In the genomic region with DNA sequence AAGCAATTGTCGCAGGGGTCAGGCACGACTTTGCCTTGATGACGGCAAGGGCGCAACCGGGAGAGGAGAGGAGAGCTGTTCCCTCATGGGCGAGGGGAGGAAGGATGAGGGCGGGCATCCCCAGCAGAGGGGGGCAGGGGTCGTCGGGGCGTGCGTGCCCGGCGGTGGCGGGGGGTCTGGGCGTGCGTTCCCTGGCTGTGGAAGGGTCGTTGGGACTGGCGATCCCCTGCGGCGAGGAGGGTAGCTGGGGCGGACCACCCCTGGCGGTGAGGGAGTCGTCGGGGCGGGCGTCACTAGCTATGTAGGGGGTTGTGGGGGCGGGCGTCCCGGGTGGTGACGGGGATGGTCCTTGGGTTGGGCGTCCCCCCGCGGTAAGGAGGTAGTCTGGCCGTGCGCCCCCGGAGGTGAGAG, we compare ENCODE assay signal across 10 cellular contexts. TPM values are rescaled to one million over a fixed set of nuclear protein-coding genes. Genes with fewer than 3 reads are reported as not detected.
DNase-seq lines count a peak whose midpoint lies in the region; ATAC-seq, FAIRE-seq and TF ChIP-seq lines count a peak whose summit lies in the region.
"Had no signal": no experiment of that assay in that cellular context is flagged by ENCODE, and none has a peak within 500 bp of the region (broad histone marks: within the 10 kb centered on the region; RNA-seq: fewer than 3 reads in every experiment).

No MANE protein-coding gene starts in this region.

- no peak overlapping the region for H2AFZ ChIP-seq in GM23248

- no peaks in the 10 kb centered on the region for H3K79me2 ChIP-seq in GM23248 (ENCODE audit: insufficient read depth)

- H3K9me3 ChIP-seq in A549: no peaks in the 10 kb centered on the region
- H3K9me3 ChIP-seq in GM23248 (ENCODE audit: low read depth): no peaks in the 10 kb centered on the region
- H3K9me3 ChIP-seq: adrenal gland had no signal

- ATAC-seq in A549: no peak
- no peak for ATAC-seq in activated naive CD8-positive, alpha-beta T cell treated with anti-CD3 and anti-CD28 coated beads, Interleukin-2, amount 10 ng/mL, durations not matched to agents 7 days and 5 days (ENCODE audit: low read depth)
- ATAC-seq in naive B cell (ENCODE audit: low read depth in 2 of 2): no peak

- in situ Hi-C loops in GM23248 (cut with MboI): no loop called here

- H3K4me1 Mint-ChIP-seq in activated naive CD8-positive, alpha-beta T cell treated with anti-CD3 and anti-CD28 coated beads, Interleukin-2, amount 10 ng/mL, durations not matched to agents 7 days and 5 days: peaks cover 19% of the 10 kb centered on the region
- peaks cover 44 to 56% (median 50%) of the 10 kb centered on the region in 3 donors for H3K4me1 Mint-ChIP-seq in naive B cell

- CTCF ChIA-PET in A549 (lab: Yijun Ruan, JAX): interaction anchor here (1.2 kb wide), 1 partner anchor 58 kb away, joined by 3 read pairs; no protein-coding TSS in a partner anchor

- H3K27me3 ChIP-seq in GM23248 (replicated peaks; ENCODE audit: insufficient read depth) (peaks cover 44% of the 10 kb centered on the region), dorsolateral prefrontal cortex (peaks cover 0 to 86% (median 70%) of the 10 kb centered on the region in 45 donors)

- peaks cover 6% of the 10 kb centered on the region for H3K36me3 Mint-ChIP-seq in activated naive CD8-positive, alpha-beta T cell treated with anti-CD3 and anti-CD28 coated beads, Interleukin-2, amount 10 ng/mL, durations not matched to agents 7 days and 5 days
- peaks cover 0 to 9% of the 10 kb centered on the region in 2 donors for H3K36me3 Mint-ChIP-seq in naive B cell

- H3F3A ChIP-seq in GM23248 (ENCODE audit: insufficient read depth): no peaks in the 10 kb centered on the region

- no peak for TF ChIP-seq POLR2A in A549 (IDR thresholded peaks at IDR 0.05; ENCODE audit: low read length)

- H3K4me2 ChIP-seq in A549: peak overlapping the region; percentile 79
- H3K4me2 ChIP-seq in GM23248 (ENCODE audit: unreplicated experiment): no peak overlapping the region

- no peak for FAIRE-seq in A549 (lab: Jason Lieb, UNC)

- DNase-seq in A549 (ENCODE audit: low read depth in 1 of 2, low spot score in 1 of 2) (no peak), GM23248 (no peak), naive B cell (no peak), SIG-M5 treated with dmso at 0.1 percent for 504 hours (lab: John Stamatoyannopoulos, UW; ENCODE audit: unreplicated experiment) (no peak), NCI-H524 treated with DMSO at 0.1 percent for 48 hours (lab: John Stamatoyannopoulos, UW) (no peak), dorsolateral prefrontal cortex (no peak)
- DNase-seq in activated naive CD8-positive, alpha-beta T cell treated with anti-CD3 and anti-CD28 coated beads, Interleukin-2, amount 10 ng/mL, durations not matched to agents 7 days and 5 days: no peak
- no peak for DNase-seq in activated effector memory CD4-positive, alpha-beta T cell treated with Interleukin-2 at 50 U/mL for 16 hours
- DNase-seq: T1000 had no signal

- no peak for TF ChIP-seq EP300 in A549 (IDR thresholded peaks at IDR 0.05)

- H3K9me3 Mint-ChIP-seq in activated naive CD8-positive, alpha-beta T cell treated with anti-CD3 and anti-CD28 coated beads, Interleukin-2, amount 10 ng/mL, durations not matched to agents 7 days and 5 days: no peaks in the 10 kb centered on the region
- peaks cover 0 to 8% (median 0%) of the 10 kb centered on the region in 7 donors for H3K9me3 Mint-ChIP-seq in naive B cell

- H3K4me3 Mint-ChIP-seq in activated naive CD8-positive, alpha-beta T cell treated with anti-CD3 and anti-CD28 coated beads, Interleukin-2, amount 10 ng/mL, durations not matched to agents 7 days and 5 days: peak overlapping the region; percentile 52
- peak overlapping the region; percentile 80 to 95 (median 91) for H3K4me3 Mint-ChIP-seq in naive B cell

- no peak overlapping the region for H3K9ac ChIP-seq in GM23248

- H3K4me3 ChIP-seq in A549 (peak overlapping the region; percentile 31; the same call in 1 of the 3 replicates), GM23248 (0 out of 2 replicates have a peak overlapping the region, but pooled peaks have one; percentile 56), dorsolateral prefrontal cortex (peak overlapping the region in 17 of 59 donors; percentile 9 to 50 (median 34))

- no peaks in the 10 kb centered on the region for H3K36me3 ChIP-seq in GM23248 (ENCODE audit: low read depth)
- H3K36me3 ChIP-seq: adrenal gland had no signal

- WGBS in A549 (ENCODE audit: missing lambda C conversion rate): 14% methylated on average over 6 of the region's 36 CpGs
- 2 to 5% methylated on average over 7 to 29 of the region's 36 CpGs for WGBS in GM23248 (ENCODE audit: low coverage in 1 of 2, low lambda C conversion rate in 2 of 2, missing lambda C conversion rate in 2 of 2), 2 experiments

- peak overlapping the region; percentile 77 for H3K27ac Mint-ChIP-seq in activated naive CD8-positive, alpha-beta T cell treated with anti-CD3 and anti-CD28 coated beads, Interleukin-2, amount 10 ng/mL, durations not matched to agents 7 days and 5 days
- H3K27ac Mint-ChIP-seq in naive B cell: peak overlapping the region in 2 of 6 donors; percentile 64 to 79

- H4K20me1 ChIP-seq in GM23248 (ENCODE audit: insufficient read depth): no peaks in the 10 kb centered on the region

- peaks cover 23% of the 10 kb centered on the region; the same call in 2 of the 3 replicates for H3K4me1 ChIP-seq in A549
- H3K4me1 ChIP-seq in GM23248 (ENCODE audit: insufficient read depth): no peaks in the 10 kb centered on the region; the same call in 1 of the 2 replicates

- no peaks in the 10 kb centered on the region for H3K9me2 ChIP-seq in GM23248 (ENCODE audit: insufficient read depth)

- TF ChIP-seq RAD21 in A549 (conservative IDR thresholded peaks at IDR 0.05 in 1 of 2, IDR thresholded peaks at IDR 0.05 in 1 of 2): no peak

- intact Hi-C loops in dorsolateral prefrontal cortex (cut with DNase I): no loop called here

- TF ChIP-seq CTCF in A549 (IDR thresholded peaks at IDR 0.05) (no peak), dorsolateral prefrontal cortex (IDR thresholded peaks at IDR 0.05 in 54 of 56, conservative IDR thresholded peaks at IDR 0.05 in 2 of 56; ENCODE audit: low read depth in 1 of 56, partially characterized antibody in 56 of 56) (no peak)

- H3K27ac ChIP-seq in A549 (no peak overlapping the region), GM23248 (no peak overlapping the region), dorsolateral prefrontal cortex (no peak overlapping the region)
- H3K27ac ChIP-seq: adrenal gland had no signal

- POLR2A ChIA-PET in A549 (lab: Yijun Ruan, JAX): no interaction called here
- POLR2A ChIA-PET in activated naive CD8-positive, alpha-beta T cell treated with anti-CD3 and anti-CD28 coated beads, Interleukin-2, amount 10 ng/mL, durations not matched to agents 7 days and 5 days (lab: Charles Lee): no interaction called here

- peaks cover 75% of the 10 kb centered on the region for H3K27me3 Mint-ChIP-seq in activated naive CD8-positive, alpha-beta T cell treated with anti-CD3 and anti-CD28 coated beads, Interleukin-2, amount 10 ng/mL, durations not matched to agents 7 days and 5 days
- H3K27me3 Mint-ChIP-seq in naive B cell: peaks cover 37 to 87% (median 79%) of the 10 kb centered on the region in 3 donors

TF ChIP-seq in A549, 52 proteins besides CTCF, POLR2A, EP300 and RAD21 (continues in another document):
- TF ChIP-seq KDM1A (IDR thresholded peaks at IDR 0.05; ENCODE audit: low read depth): no peak
- no peak for TF ChIP-seq CBX8 (IDR thresholded peaks at IDR 0.05)
- TF ChIP-seq JUNB (IDR thresholded peaks at IDR 0.05): no peak
- TF ChIP-seq HOXA7 (CRISPR knock-in tag; IDR thresholded peaks at IDR 0.05): no peak

RNA-seq across cellular contexts. Expression of gene COMP, which starts 1.7 kb away (rescaled TPM):
- polyA plus RNA-seq in A549 (2011; rRNA removed): not detected in 2 replicates
- 0.03 TPM in 1 of 2 replicates, not detected in the other for polyA plus RNA-seq in A549 (2012; cell fraction: cytosol; rRNA removed)
- 0.10 TPM in 1 of 2 replicates, not detected in the other for polyA plus RNA-seq in A549 (2012; cell fraction: nucleus; rRNA removed)
- polyA plus RNA-seq in A549 (2017; fragmentation: RNase III; extraction: RNeasy Plus Mini Kit Qiagen cat#74134 plus additional on column Dnase treatment): not detected in 3 replicates
- not detected in 2 replicates for polyA minus RNA-seq in A549 (2011; rRNA and poly(A)+ RNA removed)
- 93.8 and 96.6 TPM in 2 replicates for total RNA-seq in GM23248 (2014; rRNA removed; shearing (Covaris generic))
- 252 and 257 TPM in 2 replicates for polyA plus RNA-seq in GM23248 (2016; fragmentation: Nextera tagmentation; extraction: Ambion mirVana)
- total RNA-seq in activated naive CD8-positive, alpha-beta T cell treated with anti-CD3 and anti-CD28 coated beads, Interleukin-2, amount 10 ng/mL, durations not matched to agents 7 days and 5 days: not detected
- polyA plus RNA-seq in naive B cell (ENCODE audit: low read depth in 6 of 6): under 1 TPM in 1 of 6 donors, not detected in 5; 0.36 TPM
- total RNA-seq in dorsolateral prefrontal cortex: under 1 TPM in 7 of 120 experiments, not detected in 113; 0.21 to 0.63 (median 0.39) TPM

RNA-seq across cellular contexts. Expression of gene UPF1, which starts 42.3 kb away (rescaled TPM):
- polyA plus RNA-seq in A549 (2011; rRNA removed): 19.2 and 29.6 TPM in 2 replicates
- 20.0 and 24.8 TPM in 2 replicates for polyA plus RNA-seq in A549 (2012; cell fraction: cytosol; rRNA removed)
- polyA plus RNA-seq in A549 (2012; cell fraction: nucleus; rRNA removed): 90.7 and 95.7 TPM in 2 replicates
- polyA plus RNA-seq in A549 (2017; fragmentation: RNase III; extraction: RNeasy Plus Mini Kit Qiagen cat#74134 plus additional on column Dnase treatment): 27.9 to 28.6 TPM (median 28.2 TPM) in 3 replicates
- 45.6 and 52.9 TPM in 2 replicates for polyA minus RNA-seq in A549 (2011; rRNA and poly(A)+ RNA removed)
- total RNA-seq in GM23248 (2014; rRNA removed; shearing (Covaris generic)): 51.7 and 57.4 TPM in 2 replicates
- polyA plus RNA-seq in GM23248 (2016; fragmentation: Nextera tagmentation; extraction: Ambion mirVana): 3.5 and 4.3 TPM in 2 replicates
- total RNA-seq in activated naive CD8-positive, alpha-beta T cell treated with anti-CD3 and anti-CD28 coated beads, Interleukin-2, amount 10 ng/mL, durations not matched to agents 7 days and 5 days: 10 to 100 TPM; 90.4 to 93.2 TPM
- polyA plus RNA-seq in naive B cell (ENCODE audit: low read depth in 6 of 6): 10 to 100 TPM in 3 of 6 donors, 1 to 10 TPM in 3; 2.2 to 21.3 (median 10.0) TPM
- total RNA-seq in dorsolateral prefrontal cortex: 100 to 1,000 TPM in 4 of 120 experiments, 10 to 100 TPM in 116; 53.7 to 101 (median 75.4) TPM

Comparison
In these comparisons a context has a peak if more than half of its experiments do, and no peak if none do; other contexts are left out.
1. RNA of gene COMP, which starts 1.7 kb away (total RNA-seq): 93.8 to 96.6 TPM in GM23248; not detected in activated naive CD8-positive, alpha-beta T cell treated with anti-CD3 and anti-CD28 coated beads, Interleukin-2, amount 10 ng/mL, durations not matched to agents 7 days and 5 days and 0.21 to 0.63 TPM in dorsolateral prefrontal cortex; every median in the first group is over 10 times any median in the second.